Comparison of ENCODE assay signal across 9 cellular contexts in genomic region chr17:4639301-4640059, GRCh38. TPM values are rescaled to one million over a fixed set of nuclear protein-coding genes. Genes with fewer than 3 reads are reported as not detected.
DNase-seq lines count a peak whose midpoint lies in the region; ATAC-seq and TF ChIP-seq lines count a peak whose summit lies in the region.
"Not testable (repeated sequence)": the region's sequence is repeated elsewhere in the genome, so short reads cannot be mapped to it uniquely, and the experiment has no call there.
"Had no signal": no experiment of that assay in that cellular context is flagged by ENCODE, and none has a peak within 500 bp of the region (broad histone marks: within the 10 kb centered on the region; RNA-seq: fewer than 3 reads in every experiment).

No MANE protein-coding gene starts in this region.

- H3K4me1 ChIP-seq in psoas muscle: not testable (repeated sequence)

- ATAC-seq in activated CD8-positive, alpha-beta T cell treated with anti-CD3 and anti-CD28 coated beads for 36 hours: peak; percentile 63
- ATAC-seq in psoas muscle: peak in 3 of 4 donors; percentile 47 to 56 (median 51)

- H3K27me3 Mint-ChIP-seq in activated CD8-positive, alpha-beta T cell treated with anti-CD3 and anti-CD28 coated beads for 36 hours: peaks cover 73% of the 10 kb centered on the region

- H3K36me3 ChIP-seq in GM06990 (ENCODE audit: control insufficient read depth, insufficient read depth, low read length); psoas muscle (ENCODE audit: insufficient read depth in 1 of 2, low read depth in 1 of 2): not testable (repeated sequence)

- peak; percentile 7 for TF ChIP-seq CTCF in GM06990 (IDR thresholded peaks at IDR 0.05; ENCODE audit: insufficient read depth, low read length, poor library complexity, severe bottlenecking)
- not testable (repeated sequence) for TF ChIP-seq CTCF in activated CD8-positive, alpha-beta T cell treated with anti-CD3 and anti-CD28 coated beads for 36 hours (IDR thresholded peaks at IDR 0.05); psoas muscle (IDR thresholded peaks at IDR 0.05)

- not testable (repeated sequence) for H3K9me3 ChIP-seq in iPS-18c (ENCODE audit: control insufficient read depth, insufficient read depth, low read length); psoas muscle

- intact Hi-C loops in activated CD8-positive, alpha-beta T cell treated with anti-CD3 and anti-CD28 coated beads for 36 hours (cut with micrococcal nuclease): not testable (repeated sequence)
- intact Hi-C loops in psoas muscle (cut with DNase I): loop anchor here in 1 of 2 donors (10.0 kb wide), 1 partner anchor 195 kb away; no protein-coding TSS in a partner anchor

- not testable (repeated sequence) for DNase-seq in GM06990 (ENCODE audit: extremely low read depth, insufficient read length); psoas muscle
- DNase-seq in MV-4-11 (lab: John Stamatoyannopoulos, UW): peak; percentile 9
- DNase-seq in RPMI8226: peak; percentile 54
- DNase-seq in activated CD8-positive, alpha-beta T cell treated with anti-CD3 and anti-CD28 coated beads for 36 hours: peak; percentile 47
- DNase-seq in cerebellar cortex (ENCODE audit: low spot score): peak; percentile 35

- H3K27ac Mint-ChIP-seq in activated CD8-positive, alpha-beta T cell treated with anti-CD3 and anti-CD28 coated beads for 36 hours: not testable (repeated sequence)

- H3K9me3 Mint-ChIP-seq in activated CD8-positive, alpha-beta T cell treated with anti-CD3 and anti-CD28 coated beads for 36 hours: not testable (repeated sequence)

- H3K27me3 ChIP-seq in GM06990 (replicated peaks; ENCODE audit: control insufficient read depth, insufficient read depth, low read length): not testable (repeated sequence)
- H3K27me3 ChIP-seq in psoas muscle (ENCODE audit: insufficient read depth in 3 of 3, low read length in 2 of 3): peaks cover 0 to 73% (median 19%) of the 10 kb centered on the region in 3 donors

- peak overlapping the region; percentile 27 for H3K4me3 Mint-ChIP-seq in activated CD8-positive, alpha-beta T cell treated with anti-CD3 and anti-CD28 coated beads for 36 hours

- H3K4me3 ChIP-seq in GM06990 (replicated peaks; ENCODE audit: low read depth, low read length); psoas muscle: not testable (repeated sequence)
- H3K4me3 ChIP-seq in iPS-18c (ENCODE audit: insufficient read depth, low read depth, low read length): peak overlapping the region; percentile 28; the same call in 1 of the 2 replicates

- CTCF ChIA-PET in activated CD8-positive, alpha-beta T cell treated with anti-CD3 and anti-CD28 coated beads for 36 hours (lab: Charles Lee): not testable (repeated sequence)

- WGBS in psoas muscle, 3 donors: 7 to 10% (median 8%) methylated on average over 22 to 25 of the region's 56 CpGs

- not testable (repeated sequence) for H3K36me3 Mint-ChIP-seq in activated CD8-positive, alpha-beta T cell treated with anti-CD3 and anti-CD28 coated beads for 36 hours (ENCODE audit: low read depth)

- H3K27ac ChIP-seq in psoas muscle: not testable (repeated sequence)

- H3K4me1 Mint-ChIP-seq in activated CD8-positive, alpha-beta T cell treated with anti-CD3 and anti-CD28 coated beads for 36 hours (ENCODE audit: low read depth): peaks cover 23% of the 10 kb centered on the region

- POLR2A ChIA-PET in activated CD8-positive, alpha-beta T cell treated with anti-CD3 and anti-CD28 coated beads for 36 hours (lab: Charles Lee): not testable (repeated sequence)

RNA-seq across cellular contexts. Expression of gene ALOX15, which starts 2.0 kb away (rescaled TPM):
- total RNA-seq in activated CD8-positive, alpha-beta T cell treated with anti-CD3 and anti-CD28 coated beads for 36 hours: not detected
- under 1 TPM in 2 of 4 donors, not detected in 2; 0.10 to 0.36 TPM for total RNA-seq in psoas muscle
- polyA plus RNA-seq in psoas muscle: not detected
- total RNA-seq: activated CD8-positive, alpha-beta memory T cell treated with anti-CD3 and anti-CD28 coated beads for 36 hours; HFFc6 had no signal

RNA-seq across cellular contexts. Expression of gene SMTNL2, which starts 55.2 kb away (rescaled TPM):
- total RNA-seq in activated CD8-positive, alpha-beta T cell treated with anti-CD3 and anti-CD28 coated beads for 36 hours: not detected
- total RNA-seq in psoas muscle: 100 to 1,000 TPM; 248 to 524 (median 400) TPM
- 100 to 1,000 TPM in 2 of 3 donors, 10 to 100 TPM in 1; 20.7 to 318 (median 210) TPM for polyA plus RNA-seq in psoas muscle
- total RNA-seq: activated CD8-positive, alpha-beta memory T cell treated with anti-CD3 and anti-CD28 coated beads for 36 hours; HFFc6 had no signal

Comparison
In these comparisons a context has a peak if more than half of its experiments do, and no peak if none do; other contexts are left out.
1. RNA of gene SMTNL2, which starts 55.2 kb away (total RNA-seq): 248 to 524 TPM in psoas muscle; not detected in activated CD8-positive, alpha-beta T cell treated with anti-CD3 and anti-CD28 coated beads for 36 hours; every median in the first group is over 100 times any median in the second.